Comparison of ENCODE assay signal across 14 cellular contexts in the genomic region with DNA sequence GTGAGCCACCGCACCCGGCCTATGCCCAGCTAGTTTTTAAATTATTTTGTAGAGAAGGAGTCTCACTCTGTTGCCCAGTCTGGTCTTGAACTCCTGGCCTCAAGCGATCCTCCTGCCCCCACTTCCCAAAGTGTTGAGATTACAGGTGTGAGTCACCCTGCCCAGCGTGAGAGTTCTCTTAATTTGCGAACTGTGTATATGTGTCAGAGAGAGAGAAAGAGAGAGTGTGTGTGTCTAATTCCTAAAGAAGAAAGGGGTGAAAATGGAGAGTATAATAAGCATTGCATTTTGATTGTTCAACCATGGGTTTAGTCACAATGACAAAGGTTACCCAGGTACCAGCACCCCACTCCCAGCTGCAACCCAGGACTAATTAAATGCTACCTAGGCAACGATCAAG.
"Had no signal": no experiment of that assay in that cellular context is flagged by ENCODE, and none has a peak within 500 bp of the region (broad histone marks: within the 10 kb centered on the region; RNA-seq: fewer than 3 reads in every experiment).

No MANE protein-coding gene starts in this region.

- H3K4me3 Mint-ChIP-seq: activated CD8-positive, alpha-beta T cell treated with anti-CD3 and anti-CD28 coated beads for 36 hours; activated T-cell treated with anti-CD3 and anti-CD28 coated beads, Interleukin-2, amount 50 U/mL, for 4 hours; dendritic cell treated with granulocyte-macrophage colony-stimulating factor and Interleukin-4, amounts not matched to agents 40 ng/mL and 50 ng/mL, for 4 days; natural killer cell treated with Interleukin-12 subunit alpha and Interleukin-12 subunit beta and Interleukin-15 and Interleukin-18, amount 100 ng/mL, for 72 hours; stimulated activated naive CD8-positive, alpha-beta T cell treated with anti-CD3 and anti-CD28 coated beads, Interleukin-15, Interleukin-2, amounts not matched to agents 100 ng/mL and 50 ng/mL, for 24 hours had no signal

- DNase-seq: activated CD4-positive, alpha-beta T cell treated with anti-CD3 and anti-CD28 coated beads for 4 hours; activated CD8-positive, alpha-beta T cell treated with anti-CD3 and anti-CD28 coated beads for 36 hours; activated effector memory CD4-positive, alpha-beta T cell treated with Interleukin-2 at 50 U/mL for 16 hours; activated naive CD4-positive, alpha-beta T cell treated with anti-CD3 and anti-CD28 coated beads, Interleukin-2, amount 50 U/mL, for 16 hours; activated T-cell treated with anti-CD3 and anti-CD28 coated beads, Interleukin-2, amount 50 U/mL, for 4 hours; effector memory CD4-positive, alpha-beta T cell; foreskin melanocyte; mesenchymal stem cell; right lobe of liver; T-helper 1 cell; upper lobe of right lung had no signal

- H3K27ac Mint-ChIP-seq: activated CD8-positive, alpha-beta T cell treated with anti-CD3 and anti-CD28 coated beads for 36 hours; dendritic cell treated with granulocyte-macrophage colony-stimulating factor and Interleukin-4, amounts not matched to agents 40 ng/mL and 50 ng/mL, for 4 days; natural killer cell treated with Interleukin-12 subunit alpha and Interleukin-12 subunit beta and Interleukin-15 and Interleukin-18, amount 100 ng/mL, for 72 hours; stimulated activated naive CD8-positive, alpha-beta T cell treated with anti-CD3 and anti-CD28 coated beads, Interleukin-15, Interleukin-2, amounts not matched to agents 100 ng/mL and 50 ng/mL, for 24 hours had no signal

- H3K36me3 Mint-ChIP-seq: natural killer cell treated with Interleukin-12 subunit alpha and Interleukin-12 subunit beta and Interleukin-15 and Interleukin-18, amount 100 ng/mL, for 72 hours had no signal

- H3K9me3 Mint-ChIP-seq: activated CD8-positive, alpha-beta T cell treated with anti-CD3 and anti-CD28 coated beads for 36 hours; activated T-cell treated with anti-CD3 and anti-CD28 coated beads, Interleukin-2, amount 50 U/mL, for 4 hours; dendritic cell treated with granulocyte-macrophage colony-stimulating factor and Interleukin-4, amounts not matched to agents 40 ng/mL and 50 ng/mL, for 4 days; natural killer cell treated with Interleukin-12 subunit alpha and Interleukin-12 subunit beta and Interleukin-15 and Interleukin-18, amount 100 ng/mL, for 72 hours; stimulated activated naive CD8-positive, alpha-beta T cell treated with anti-CD3 and anti-CD28 coated beads, Interleukin-15, Interleukin-2, amounts not matched to agents 100 ng/mL and 50 ng/mL, for 24 hours had no signal
